In genomic region chr19:14544977-14545715, GRCh38 we compare ENCODE assay signal across 8 cellular contexts. TPM values are rescaled to one million over a fixed set of nuclear protein-coding genes. Genes with fewer than 3 reads are reported as not detected.
DNase-seq lines count a peak whose midpoint lies in the region; ATAC-seq and TF ChIP-seq lines count a peak whose summit lies in the region.
"Had no signal": no experiment of that assay in that cellular context is flagged by ENCODE, and none has a peak within 500 bp of the region (broad histone marks: within the 10 kb centered on the region; RNA-seq: fewer than 3 reads in every experiment).

No MANE protein-coding gene starts in this region.

- H3K4me3 ChIP-seq in H7 (ENCODE audit: insufficient read depth, low read depth, low read length): no peak overlapping the region

- H3K36me3 ChIP-seq in H7 (replicated peaks; ENCODE audit: control insufficient read depth, insufficient read depth, low read length): no peaks in the 10 kb centered on the region; the same call in 1 of the 2 replicates

- CTCF ChIA-PET in Calu3 (lab: Charles Lee): no interaction called here

- H3K4me1 Mint-ChIP-seq in naive thymus-derived CD8-positive, alpha-beta T cell: peaks cover 11 to 54% (median 31%) of the 10 kb centered on the region in 4 donors
- peaks cover 6% of the 10 kb centered on the region for H3K4me1 Mint-ChIP-seq in Calu3 (ENCODE audit: low read depth, unreplicated experiment)

- POLR2A ChIA-PET in naive thymus-derived CD8-positive, alpha-beta T cell (lab: Charles Lee): interaction anchor here (0.6 to 3.4 kb wide), 5 partner anchors 12 to 422 kb away, joined by 3 to 13 read pairs (median 4); partner anchors contain the start of gene DNAJB1

- no peak for TF ChIP-seq CTCF in Calu3 (IDR thresholded peaks at IDR 0.05; ENCODE audit: unreplicated experiment)

- H3K4me3 Mint-ChIP-seq in naive thymus-derived CD8-positive, alpha-beta T cell: peak overlapping the region in 2 of 10 donors; percentile 15 to 37
- no peak overlapping the region for H3K4me3 Mint-ChIP-seq in Calu3 (ENCODE audit: low read depth, unreplicated experiment)

- no peaks in the 10 kb centered on the region for H3K27me3 ChIP-seq in H7 (ENCODE audit: control insufficient read depth, insufficient read depth, low read length)

- BruUV-seq in Calu3 (replicated peaks; lab: Mats Ljungman, UMichigan): no TSS peak

- DNase-seq in H7 (peak; percentile 22), Calu3 (no peak), HuH-7.5 (ENCODE audit: low spot score) (no peak)
- no peak for DNase-seq in naive thymus-derived CD8-positive, alpha-beta T cell
- DNase-seq: activated T-cell treated with anti-CD3 and anti-CD28 coated beads, Interleukin-2, amount 50 U/mL, for 1 hour; KBM-7 had no signal

- H3K9me3 Mint-ChIP-seq in naive thymus-derived CD8-positive, alpha-beta T cell: no peaks in the 10 kb centered on the region
- no peaks in the 10 kb centered on the region for H3K9me3 Mint-ChIP-seq in Calu3 (ENCODE audit: low read depth, unreplicated experiment)

- intact Hi-C loops in Calu3 (cut with micrococcal nuclease; ENCODE audit: unreplicated experiment): no loop called here

- no peak for ATAC-seq in naive thymus-derived CD8-positive, alpha-beta T cell
- no peak for ATAC-seq in GM21515 (IDR thresholded peaks at IDR 0.05; ENCODE audit: unreplicated experiment)

- H3K27me3 Mint-ChIP-seq in naive thymus-derived CD8-positive, alpha-beta T cell: no peaks in the 10 kb centered on the region
- no peaks in the 10 kb centered on the region for H3K27me3 Mint-ChIP-seq in Calu3 (ENCODE audit: unreplicated experiment)

- peak overlapping the region in 6 of 10 donors; percentile 60 to 86 (median 70) for H3K27ac Mint-ChIP-seq in naive thymus-derived CD8-positive, alpha-beta T cell
- H3K27ac Mint-ChIP-seq in Calu3 (ENCODE audit: unreplicated experiment): no peak overlapping the region

- H3K36me3 Mint-ChIP-seq in naive thymus-derived CD8-positive, alpha-beta T cell: peaks cover 0 to 48% (median 7%) of the 10 kb centered on the region in 3 donors
- H3K36me3 Mint-ChIP-seq in Calu3 (ENCODE audit: insufficient read depth, unreplicated experiment): peaks cover 4% of the 10 kb centered on the region

- peak overlapping the region; percentile 97 for H3K27ac ChIP-seq in angular gyrus (ENCODE audit: low read depth, low read length)

RNA-seq across cellular contexts. Expression of gene TECR, which starts 15.8 kb away (rescaled TPM):
- total RNA-seq in H7 (2014; rRNA removed; shearing (Covaris generic)): 88.2 and 99.4 TPM in 2 replicates
- 100 to 1,000 TPM; 179 to 182 TPM for total RNA-seq in naive thymus-derived CD8-positive, alpha-beta T cell
- 100 to 1,000 TPM; 193 to 300 (median 261) TPM for polyA plus RNA-seq in naive thymus-derived CD8-positive, alpha-beta T cell
- 136 and 162 TPM in 2 replicates for total RNA-seq in Calu3 (2022)

RNA-seq across cellular contexts. Expression of gene NDUFB7, which starts 26.7 kb away (rescaled TPM):
- 332 and 343 TPM in 2 replicates for total RNA-seq in H7 (2014; rRNA removed; shearing (Covaris generic))
- total RNA-seq in naive thymus-derived CD8-positive, alpha-beta T cell: 10 to 100 TPM; 61.6 to 64.6 TPM
- 100 to 1,000 TPM; 209 to 236 (median 230) TPM for polyA plus RNA-seq in naive thymus-derived CD8-positive, alpha-beta T cell
- total RNA-seq in Calu3 (2022): 107 and 111 TPM in 2 replicates

RNA-seq across cellular contexts. Expression of gene DNAJB1, which starts 26.9 kb away (rescaled TPM):
- total RNA-seq in H7 (2014; rRNA removed; shearing (Covaris generic)): 44.6 and 46.9 TPM in 2 replicates
- 100 to 1,000 TPM; 165 to 171 TPM for total RNA-seq in naive thymus-derived CD8-positive, alpha-beta T cell
- 100 to 1,000 TPM; 205 to 348 (median 344) TPM for polyA plus RNA-seq in naive thymus-derived CD8-positive, alpha-beta T cell
- total RNA-seq in Calu3 (2022): 159 and 161 TPM in 2 replicates

RNA-seq across cellular contexts. Expression of gene CLEC17A, which starts 37.7 kb away (rescaled TPM):
- total RNA-seq in H7 (2014; rRNA removed; shearing (Covaris generic)): not detected in 2 replicates
- total RNA-seq in naive thymus-derived CD8-positive, alpha-beta T cell: 1 to 10 TPM; 4.0 to 4.3 TPM
- not detected for polyA plus RNA-seq in naive thymus-derived CD8-positive, alpha-beta T cell
- total RNA-seq in Calu3 (2022): not detected in 2 replicates

RNA-seq across cellular contexts. Expression of gene GIPC1, which starts 49.2 kb away (rescaled TPM):
- total RNA-seq in H7 (2014; rRNA removed; shearing (Covaris generic)): 97.8 and 116 TPM in 2 replicates
- 10 to 100 TPM; 19.9 to 23.0 TPM for total RNA-seq in naive thymus-derived CD8-positive, alpha-beta T cell
- polyA plus RNA-seq in naive thymus-derived CD8-positive, alpha-beta T cell: 10 to 100 TPM; 32.2 to 35.0 (median 33.5) TPM
- total RNA-seq in Calu3 (2022): 134 and 139 TPM in 2 replicates
